10 cellular contexts compared by ENCODE assay signal in genomic region chr11:74820763-74821162, GRCh38.
DNase-seq lines count a peak whose midpoint lies in the region; ATAC-seq and TF ChIP-seq lines count a peak whose summit lies in the region.
"Had no signal": no experiment of that assay in that cellular context is flagged by ENCODE, and none has a peak within 500 bp of the region (broad histone marks: within the 10 kb centered on the region; RNA-seq: fewer than 3 reads in every experiment).

No MANE protein-coding gene starts in this region.

- peaks cover 8% of the 10 kb centered on the region for H3F3A ChIP-seq in SK-N-SH (replicated peaks; ENCODE audit: insufficient read depth)

- ATAC-seq in GM19324 (IDR thresholded peaks at IDR 0.05; ENCODE audit: low FRiP score, unreplicated experiment): no peak

- intact Hi-C loops in sigmoid colon (cut with DNase I): no loop called here
- intact Hi-C loops in esophagus squamous epithelium (cut with DNase I): no loop called here

- H3K9me3 ChIP-seq in SK-N-SH: 0 out of 2 replicates have a peak, but pooled peaks cover 8% of the 10 kb centered on the region
- H3K9me3 ChIP-seq in sigmoid colon: peaks cover 0 to 2% (median 0%) of the 10 kb centered on the region in 4 donors
- H3K9me3 ChIP-seq in esophagus squamous epithelium: peaks cover 0 to 24% (median 8%) of the 10 kb centered on the region in 3 donors

- no peaks in the 10 kb centered on the region for H3K27me3 ChIP-seq in SK-N-SH (ENCODE audit: insufficient read depth)
- no peaks in the 10 kb centered on the region for H3K27me3 ChIP-seq in sigmoid colon
- H3K27me3 ChIP-seq in esophagus squamous epithelium: no peaks in the 10 kb centered on the region
- H3K27me3 ChIP-seq: cardiac muscle cell had no signal

- TF ChIP-seq POLR2A in sigmoid colon (IDR thresholded peaks at IDR 0.05) (no peak), esophagus squamous epithelium (IDR thresholded peaks at IDR 0.05) (no peak)

- TF ChIP-seq EP300 in SK-N-SH (IDR thresholded peaks at IDR 0.05; ENCODE audit: borderline replicate concordance in 1 of 2, low read depth in 1 of 2, low read length in 1 of 2): no peak
- no peak for TF ChIP-seq EP300 in sigmoid colon (IDR thresholded peaks at IDR 0.05)

- peaks cover 28 to 49% of the 10 kb centered on the region in 2 experiments for H3K36me3 ChIP-seq in SK-N-SH (replicated peaks in 1 of 2; ENCODE audit: control insufficient read depth in 1 of 2, insufficient read depth in 2 of 2, low read length in 1 of 2)
- peaks cover 0 to 14% (median 4%) of the 10 kb centered on the region in 4 donors for H3K36me3 ChIP-seq in sigmoid colon
- H3K36me3 ChIP-seq in esophagus squamous epithelium: peaks cover 0 to 95% (median 3%) of the 10 kb centered on the region in 3 donors
- H3K36me3 ChIP-seq: cardiac muscle cell had no signal

- peak; percentile 90 for DNase-seq in GM04503 (ENCODE audit: low read depth)
- no peak for DNase-seq in SK-N-SH
- peak; percentile 96 for DNase-seq in fibroblast of pulmonary artery (ENCODE audit: low read depth)
- DNase-seq in sigmoid colon: no peak
- DNase-seq in esophagus squamous epithelium (lab: John Stamatoyannopoulos, UW): no peak
- DNase-seq in NCI-H774 (lab: John Stamatoyannopoulos, UW): no peak
- DNase-seq in GM20000 (ENCODE audit: low spot score): no peak
- DNase-seq: NCI-H345 had no signal

- H3K4me1 ChIP-seq in SK-N-SH (ENCODE audit: control insufficient read depth in 1 of 2, insufficient read depth in 2 of 2, low read depth in 1 of 2, low read length in 1 of 2) (peaks cover 0 to 7% of the 10 kb centered on the region in 2 experiments; a peak in 1 of 4 replicates), sigmoid colon (peaks cover 0 to 51% (median 40%) of the 10 kb centered on the region in 4 donors), esophagus squamous epithelium (peaks cover 0 to 44% (median 14%) of the 10 kb centered on the region in 3 donors)

- no peak overlapping the region for H2AFZ ChIP-seq in SK-N-SH (ENCODE audit: low read depth)

- CTCF ChIA-PET in SK-N-SH (lab: Yijun Ruan, JAX): no interaction called here

- H3K27ac ChIP-seq in SK-N-SH (ENCODE audit: low read depth in 2 of 2, low read length in 1 of 2) (peak overlapping the region in 1 of 2 experiments; percentile 69; a peak in 2 of 4 replicates), sigmoid colon (peak overlapping the region in 3 of 4 donors; percentile 32 to 61 (median 47)), esophagus squamous epithelium (peak overlapping the region in 1 of 4 donors; percentile 16)
- H3K27ac ChIP-seq: cardiac muscle cell had no signal

- TF ChIP-seq CTCF in SK-N-SH (IDR thresholded peaks at IDR 0.05): no peak
- no peak for TF ChIP-seq CTCF in fibroblast of pulmonary artery (IDR thresholded peaks at IDR 0.05; ENCODE audit: low read length, missing control alignments)
- TF ChIP-seq CTCF in sigmoid colon (IDR thresholded peaks at IDR 0.05): no peak
- TF ChIP-seq CTCF in esophagus squamous epithelium (IDR thresholded peaks at IDR 0.05): no peak
- TF ChIP-seq CTCF in GM20000 (IDR thresholded peaks at IDR 0.05; ENCODE audit: extremely low read depth, missing control alignments): no peak

- no peaks in the 10 kb centered on the region for H3K9me2 ChIP-seq in SK-N-SH

- POLR2A ChIA-PET in SK-N-SH (lab: Yijun Ruan, JAX): no interaction called here

- H3K79me2 ChIP-seq in SK-N-SH (ENCODE audit: insufficient read depth): peaks cover 19% of the 10 kb centered on the region; the same call in 1 of the 2 replicates

- H4K20me1 ChIP-seq in SK-N-SH (ENCODE audit: insufficient read depth): no peaks in the 10 kb centered on the region

- H3K4me3 ChIP-seq in SK-N-SH (ENCODE audit: low read depth in 2 of 2, low read length in 1 of 2) (no peak overlapping the region), fibroblast of pulmonary artery (replicated peaks; ENCODE audit: low read depth, low read length) (no peak overlapping the region), sigmoid colon (no peak overlapping the region), esophagus squamous epithelium (no peak overlapping the region)
- H3K4me3 ChIP-seq: cardiac muscle cell had no signal

- 89% methylated on average over 1 of the region's 1 CpG for WGBS in SK-N-SH (ENCODE audit: low lambda C conversion rate)
- 93 to 96% methylated on average over 1 of the region's 1 CpG for WGBS in sigmoid colon, 2 donors
- 83 to 88% methylated on average over 1 of the region's 1 CpG for WGBS in esophagus squamous epithelium, 2 donors

- no peak overlapping the region for H3K4me2 ChIP-seq in SK-N-SH

- no peak for TF ChIP-seq RAD21 in SK-N-SH (IDR thresholded peaks at IDR 0.05; ENCODE audit: low read length)

- no peak overlapping the region for H3K9ac ChIP-seq in SK-N-SH

TF ChIP-seq in SK-N-SH, 30 proteins besides CTCF, POLR2A, EP300 and RAD21:
- TF ChIP-seq REST (IDR thresholded peaks at IDR 0.05; ENCODE audit: low read depth, low read length) (no peak), PBX3 (IDR thresholded peaks at IDR 0.05) (peak; percentile 23; the same call in 1 of the 2 replicates), FOSL2 (IDR thresholded peaks at IDR 0.05; ENCODE audit: borderline replicate concordance, low read depth) (peak; percentile 68), CHD2 (IDR thresholded peaks at IDR 0.05; ENCODE audit: low read length, partially characterized antibody) (no peak), USF1 (IDR thresholded peaks at IDR 0.05; ENCODE audit: borderline replicate concordance, low read depth) (no peak), FOXJ3 (CRISPR knock-in tag; IDR thresholded peaks at IDR 0.05) (no peak), SMC3 (IDR thresholded peaks at IDR 0.05; ENCODE audit: low read depth, low read length) (no peak), GABPA (IDR thresholded peaks at IDR 0.05; ENCODE audit: low read depth) (no peak), JUND (IDR thresholded peaks at IDR 0.05) (peak; percentile 62), TEAD4 (IDR thresholded peaks at IDR 0.05; ENCODE audit: borderline replicate concordance, insufficient read depth) (0 out of 2 replicates have a peak, but pooled peaks have one; percentile 19), RFX5 (IDR thresholded peaks at IDR 0.05; ENCODE audit: low read length) (no peak), NFIC (IDR thresholded peaks at IDR 0.05; ENCODE audit: borderline replicate concordance) (peak; percentile 36; the same call in 1 of the 2 replicates), SIN3A (IDR thresholded peaks at IDR 0.05; ENCODE audit: borderline replicate concordance, low read depth, low read length) (no peak), YY1 (IDR thresholded peaks at IDR 0.05; ENCODE audit: low read depth) (no peak), TCF12 (IDR thresholded peaks at IDR 0.05) (peak; percentile 21; the same call in 1 of the 2 replicates), FOXM1 (IDR thresholded peaks at IDR 0.05; ENCODE audit: low read depth) (no peak)

Comparison
In these comparisons a context has a peak if more than half of its experiments do, and no peak if none do; other contexts are left out.
1. DNase-seq: peak in GM04503 (single experiment) and fibroblast of pulmonary artery (single experiment); none in SK-N-SH (single experiment), sigmoid colon (single experiment), esophagus squamous epithelium (single experiment), NCI-H774 (single experiment) and GM20000 (single experiment).